18 cellular contexts compared by ENCODE assay signal in genomic region chr6:105593805-105594231, GRCh38.
DNase-seq lines count a peak whose midpoint lies in the region; ATAC-seq and TF ChIP-seq lines count a peak whose summit lies in the region.
"Had no signal": no experiment of that assay in that cellular context is flagged by ENCODE, and none has a peak within 500 bp of the region (broad histone marks: within the 10 kb centered on the region; RNA-seq: fewer than 3 reads in every experiment).

No MANE protein-coding gene starts in this region.

- H3K27me3 ChIP-seq in KMS-11 (ENCODE audit: insufficient read depth, low read depth): no peaks in the 10 kb centered on the region

- DNase-seq in AG10803 (ENCODE audit: low read depth) (peak; percentile 72), cerebellar cortex (ENCODE audit: low spot score) (peak; percentile 95), posterior vena cava (ENCODE audit: low spot score) (no peak), GM13977 (ENCODE audit: low spot score) (no peak)
- no peak for DNase-seq in stimulated activated naive CD8-positive, alpha-beta T cell treated with anti-CD3 and anti-CD28 coated beads, Interleukin-15, Interleukin-2, amounts not matched to agents 100 U/mL and 50 U/mL, for 24 hours
- DNase-seq: activated CD4-positive, CD25-positive, alpha-beta regulatory T cell treated with anti-CD3 and anti-CD28 coated beads, Interleukin-2, amount 50 U/mL, for 72 hours; activated T-cell treated with anti-CD3 and anti-CD28 coated beads, Interleukin-2, amount 50 U/mL, for 48 hours; amygdala; effector memory CD4-positive, alpha-beta T cell; NCI-H1092; NCI-H774; stimulated activated CD4-positive, alpha-beta T cell treated with anti-CD3 and anti-CD28 coated beads, Interleukin-2, amount 100 ng/mL, for 24 hours; stimulated activated naive CD4-positive, alpha-beta T cell had no signal

- peak overlapping the region in 2 of 3 experiments; percentile 6 to 66 for H3K27ac Mint-ChIP-seq in nephron
- H3K27ac Mint-ChIP-seq: B cell had no signal

- no peak for TF ChIP-seq CTCF in AG10803 (conservative IDR thresholded peaks at IDR 0.05; ENCODE audit: low read length)
- TF ChIP-seq CTCF in KMS-11 (conservative IDR thresholded peaks at IDR 0.05; ENCODE audit: low read depth, low read length): no peak
- TF ChIP-seq CTCF in nephron (IDR thresholded peaks at IDR 0.05; ENCODE audit: unreplicated experiment in 3 of 3): no peak
- TF ChIP-seq CTCF in GM13977 (IDR thresholded peaks at IDR 0.05; ENCODE audit: extremely low read depth, insufficient read depth, missing control alignments): no peak

- no peaks in the 10 kb centered on the region for H3K36me3 ChIP-seq in KMS-11 (ENCODE audit: insufficient read depth)

- intact Hi-C loops in posterior vena cava (cut with DNase I): no loop called here

- no peaks in the 10 kb centered on the region for H4K20me1 ChIP-seq in KMS-11 (ENCODE audit: insufficient read depth)

- H3K79me2 ChIP-seq in KMS-11 (ENCODE audit: insufficient read depth, low read depth): no peaks in the 10 kb centered on the region

- H3K4me3 ChIP-seq in AG10803 (ENCODE audit: low read length) (no peak overlapping the region), KMS-11 (IDR thresholded peaks at IDR 0.05; ENCODE audit: insufficient read depth, low read depth, low read length) (no peak overlapping the region)
- H3K4me3 ChIP-seq: lung had no signal

- H3K4me1 ChIP-seq in KMS-11 (ENCODE audit: low read depth, poor library complexity, severe bottlenecking): peaks cover 75% of the 10 kb centered on the region

- in situ Hi-C loops in GM13977 (cut with MboI; ENCODE audit: low pct_unique_long_range_greater_than_20kb, low sequenced_read_pairs, unreplicated experiment): no loop called here

- peaks cover 23% of the 10 kb centered on the region for H3K4me1 Mint-ChIP-seq in nephron

- no peak overlapping the region for H3K9ac ChIP-seq in KMS-11

- ATAC-seq in GM21360 (IDR thresholded peaks at IDR 0.05; ENCODE audit: unreplicated experiment): no peak
- no peak for ATAC-seq in stimulated activated naive CD8-positive, alpha-beta T cell treated with anti-CD3 and anti-CD28 coated beads, Interleukin-15, Interleukin-2, amounts not matched to agents 100 U/mL and 50 U/mL, for 24 hours

- H3K4me2 ChIP-seq in KMS-11: peak overlapping the region; percentile 45

- H3K27ac ChIP-seq in KMS-11: no peak overlapping the region

- H3K27me3 Mint-ChIP-seq in nephron (ENCODE audit: low read depth): peaks cover 26% of the 10 kb centered on the region

- no peaks in the 10 kb centered on the region for H3K36me3 Mint-ChIP-seq in nephron (ENCODE audit: low read depth)

- H3K4me3 Mint-ChIP-seq in nephron: no peak overlapping the region
- H3K4me3 Mint-ChIP-seq: B cell had no signal

- no peaks in the 10 kb centered on the region for H3K9me3 Mint-ChIP-seq in nephron

- peak overlapping the region; percentile 13; the same call in 1 of the 2 replicates for H2AFZ ChIP-seq in KMS-11 (ENCODE audit: low read depth)

Comparison
In these comparisons a context has a peak if more than half of its experiments do, and no peak if none do; other contexts are left out.
1. DNase-seq: peak in AG10803 (single experiment) and cerebellar cortex (single experiment); none in stimulated activated naive CD8-positive, alpha-beta T cell treated with anti-CD3 and anti-CD28 coated beads, Interleukin-15, Interleukin-2, amounts not matched to agents 100 U/mL and 50 U/mL, for 24 hours (single experiment), posterior vena cava (single experiment) and GM13977 (single experiment).